26 cellular contexts compared by ENCODE assay signal in the genomic region with DNA sequence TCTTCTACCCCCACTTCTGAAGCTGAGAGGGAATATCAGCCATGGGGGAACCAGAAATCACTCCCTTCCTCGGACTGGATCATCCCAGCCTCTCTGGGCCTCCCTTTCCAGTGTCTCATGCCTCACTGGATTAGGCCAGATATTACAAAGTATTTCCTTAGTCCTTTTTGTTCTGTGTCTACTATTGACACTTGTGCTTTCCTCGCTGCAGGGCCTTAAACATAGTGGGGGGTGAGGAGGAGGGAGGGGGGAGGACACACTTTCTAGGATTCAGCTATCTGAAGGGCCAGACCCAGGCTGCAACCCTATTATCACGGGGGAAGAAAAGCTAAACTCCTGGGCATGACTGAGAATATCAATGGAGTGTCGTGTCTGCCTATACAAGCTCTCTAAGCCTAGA. TPM values are rescaled to one million over a fixed set of nuclear protein-coding genes. Genes with fewer than 3 reads are reported as not detected.
DNase-seq lines count a peak whose midpoint lies in the region; ATAC-seq and TF ChIP-seq lines count a peak whose summit lies in the region.
"Had no signal": no experiment of that assay in that cellular context is flagged by ENCODE, and none has a peak within 500 bp of the region (broad histone marks: within the 10 kb centered on the region; RNA-seq: fewer than 3 reads in every experiment).

No MANE protein-coding gene starts in this region.

- DNase-seq in NCI-H2227 treated with DMSO at 0.1 percent for 48 hours (lab: John Stamatoyannopoulos, UW) (peak; percentile 45), endodermal cell (no peak), neural crest cell (ENCODE audit: low read depth, low spot score) (no peak), sciatic nerve (ENCODE audit: low spot score) (peak; percentile 1), NCI-H524 treated with DMSO at 0.1 percent for 48 hours (lab: John Stamatoyannopoulos, UW) (no peak), A673 (ENCODE audit: low spot score) (no peak), NOMO-1 treated with dmso at 0.1 percent for 144 hours (lab: John Stamatoyannopoulos, UW; ENCODE audit: unreplicated experiment) (no peak), nucleus accumbens (lab: John Stamatoyannopoulos, UW) (no peak)
- DNase-seq: CD8-positive, alpha-beta memory T cell; DMS153; DND-41; Kasumi-1; NCI-H1105 treated with DMSO at 0.1 percent for 48 hours; NCI-H146; NCI-H1930; NCI-H2107; NCI-H226; NCI-H510A treated with DMSO at 0.1 percent for 48 hours; NCI-H774; PC-3; SJCRH30 had no signal

- peaks cover 22% of the 10 kb centered on the region for H3K4me1 Mint-ChIP-seq in endodermal cell
- peaks cover 60% of the 10 kb centered on the region for H3K4me1 Mint-ChIP-seq in neural crest cell
- H3K4me1 Mint-ChIP-seq: B cell; CD8-positive, alpha-beta memory T cell had no signal

- no peaks in the 10 kb centered on the region for H3K36me3 Mint-ChIP-seq in endodermal cell (ENCODE audit: low read depth)
- H3K36me3 Mint-ChIP-seq in neural crest cell (ENCODE audit: low read depth), result no peaks in the 10 kb centered on the region
- H3K36me3 Mint-ChIP-seq: CD8-positive, alpha-beta memory T cell had no signal

- POLR2A ChIA-PET in A673 (lab: Charles Lee; ENCODE audit: low non-redundant PET), result no interaction called here

- H3K9me3 Mint-ChIP-seq in endodermal cell, result peaks cover 62% of the 10 kb centered on the region
- H3K9me3 Mint-ChIP-seq in neural crest cell, result no peaks in the 10 kb centered on the region
- H3K9me3 Mint-ChIP-seq: CD8-positive, alpha-beta memory T cell had no signal

- H3K27me3 ChIP-seq in endodermal cell (ENCODE audit: control insufficient read depth, insufficient read depth, low read length, poor library complexity, severe bottlenecking) (no peaks in the 10 kb centered on the region), A673 (replicated peaks; ENCODE audit: insufficient read depth, low read depth, low read length, poor library complexity) (no peaks in the 10 kb centered on the region)
- H3K27me3 ChIP-seq: SJCRH30 had no signal

- no peaks in the 10 kb centered on the region for H3K9me3 ChIP-seq in endodermal cell (ENCODE audit: control insufficient read depth, low read length)
- H3K9me3 ChIP-seq in A673 (ENCODE audit: low read depth, low read length, poor library complexity, severe bottlenecking), result no peaks in the 10 kb centered on the region
- H3K9me3 ChIP-seq: SJCRH30 had no signal

- H3K27ac Mint-ChIP-seq in endodermal cell (no peak overlapping the region), neural crest cell (ENCODE audit: unreplicated experiment) (no peak overlapping the region)
- H3K27ac Mint-ChIP-seq: B cell had no signal

- H3K4me3 ChIP-seq in endodermal cell (ENCODE audit: low read length), result no peak overlapping the region
- H3K4me3 ChIP-seq in A673 (ENCODE audit: low read depth, low read length, poor library complexity, severe bottlenecking), result no peak overlapping the region
- H3K4me3 ChIP-seq: K562, SJCRH30 had no signal

- H3K36me3 ChIP-seq in endodermal cell (ENCODE audit: control insufficient read depth, insufficient read depth, low read length) (no peaks in the 10 kb centered on the region), A673 (ENCODE audit: insufficient read depth, low read length, poor library complexity, severe bottlenecking) (no peaks in the 10 kb centered on the region)
- H3K36me3 ChIP-seq: SJCRH30 had no signal

- CTCF ChIA-PET in A673 (lab: Charles Lee), result no interaction called here

- no TSS peak for BruUV-seq in A673 (replicated peaks; lab: Mats Ljungman, UMichigan)

- no peak overlapping the region for H3K9ac ChIP-seq in endodermal cell (ENCODE audit: extremely low read depth, low read length, poor library complexity, severe bottlenecking)

- no peaks in the 10 kb centered on the region for H3K4me1 ChIP-seq in endodermal cell (ENCODE audit: control insufficient read depth, insufficient read depth, low read length)
- H3K4me1 ChIP-seq in A673 (ENCODE audit: insufficient read depth, low read length, poor library complexity, severe bottlenecking), result no peaks in the 10 kb centered on the region
- H3K4me1 ChIP-seq: SJCRH30 had no signal

- H3K4me3 Mint-ChIP-seq in endodermal cell (no peak overlapping the region), neural crest cell (peak overlapping the region; percentile 24)
- H3K4me3 Mint-ChIP-seq: B cell; CD8-positive, alpha-beta memory T cell had no signal

- no peak for ATAC-seq in sciatic nerve
- ATAC-seq: K562, PC-3, Right ventricle myocardium inferior, SK-N-SH treated with all-trans-retinoic acid at 6 μM for 48 hours had no signal

- WGBS in endodermal cell (ENCODE audit: insufficient coverage in 1 of 2, insufficient read length in 1 of 2), 2 experiments, result 85% methylated on average over 4 of the region's 4 CpGs; no CpG with 5 or more reads in 1 of the 2 experiments

- intact Hi-C loops in sciatic nerve (cut with DNase I) (no loop called here), A673 (cut with micrococcal nuclease; ENCODE audit: unreplicated experiment) (no loop called here)

- H3K27ac ChIP-seq in endodermal cell (ENCODE audit: low read depth, low read length) (peak overlapping the region; percentile 44), A673 (ENCODE audit: low read depth, low read length, poor library complexity, severe bottlenecking) (no peak overlapping the region)
- H3K27ac ChIP-seq: C4-2B, SJCRH30 had no signal

- H3K27me3 Mint-ChIP-seq in endodermal cell (ENCODE audit: insufficient read depth) (no peaks in the 10 kb centered on the region), neural crest cell (ENCODE audit: low read depth) (no peaks in the 10 kb centered on the region)

- TF ChIP-seq CTCF in endodermal cell (conservative IDR thresholded peaks at IDR 0.05), result no peak
- no peak for TF ChIP-seq CTCF in neural crest cell (conservative IDR thresholded peaks at IDR 0.05)
- no peak for TF ChIP-seq CTCF in A673 (conservative IDR thresholded peaks at IDR 0.05; ENCODE audit: low read depth, low read length)

RNA-seq across cellular contexts. Expression of gene PJA1, which starts 20.4 kb away (rescaled TPM):
- total RNA-seq in endodermal cell (10 to 100 TPM; 32.0 to 32.6 TPM), neural crest cell (53.3 and 59.5 TPM in 2 replicates), sciatic nerve (47.5 TPM), A673 (2021) (36.0 and 40.1 TPM in 2 replicates)
- 56.6 TPM for polyA plus RNA-seq in endodermal cell (2013, experiment 1 of 2)
- polyA plus RNA-seq in endodermal cell (2013, experiment 2 of 2), result 53.0 TPM

Comparison
In these comparisons a context has a peak if more than half of its experiments do, and no peak if none do; other contexts are left out.
1. DNase-seq: peak in NCI-H2227 treated with DMSO at 0.1 percent for 48 hours (single experiment) and sciatic nerve (single experiment); none in endodermal cell (single experiment), neural crest cell (single experiment), NCI-H524 treated with DMSO at 0.1 percent for 48 hours (single experiment), A673 (single experiment), NOMO-1 treated with dmso at 0.1 percent for 144 hours (single experiment) and nucleus accumbens (0 of 56).